Comparison of ENCODE assay signal across 13 cellular contexts in genomic region chr3:100159564-100160153, GRCh38. TPM values are rescaled to one million over a fixed set of nuclear protein-coding genes. Genes with fewer than 3 reads are reported as not detected.
DNase-seq lines count a peak whose midpoint lies in the region; ATAC-seq, FAIRE-seq and TF ChIP-seq lines count a peak whose summit lies in the region.
"Had no signal": no experiment of that assay in that cellular context is flagged by ENCODE, and none has a peak within 500 bp of the region (broad histone marks: within the 10 kb centered on the region; RNA-seq: fewer than 3 reads in every experiment).

No MANE protein-coding gene starts in this region.

- FAIRE-seq in small intestine (lab: Jason Lieb, UNC): no peak
- FAIRE-seq: RCC 7860 had no signal

- CTCF ChIA-PET in AG04450 (lab: Charles Lee): no interaction called here

- H3K27me3 ChIP-seq in AG04450 (ENCODE audit: control insufficient read depth, insufficient read depth, low read length) (no peaks in the 10 kb centered on the region), small intestine (ENCODE audit: control insufficient read depth in 2 of 2, insufficient read depth in 2 of 2, low read length in 2 of 2) (no peaks in the 10 kb centered on the region)

- H3K4me1 ChIP-seq in small intestine (ENCODE audit: control insufficient read depth in 2 of 2, insufficient read depth in 1 of 2, low read depth in 1 of 2, low read length in 1 of 2): no peaks in the 10 kb centered on the region

- H3K9me3 ChIP-seq in AG04450 (ENCODE audit: control insufficient read depth, insufficient read depth, low read length) (peaks cover 10% of the 10 kb centered on the region), small intestine (ENCODE audit: control insufficient read depth, low read depth) (no peaks in the 10 kb centered on the region)

- 56 to 85% (median 72%) methylated on average over 3 of the region's 3 CpGs for WGBS in small intestine, 3 donors

- TF ChIP-seq CTCF in AG04450 (IDR thresholded peaks at IDR 0.05; ENCODE audit: low read depth, low read length) (no peak), epithelial cell of esophagus (IDR thresholded peaks at IDR 0.05; ENCODE audit: insufficient read depth, low read depth, low read length, missing control alignments) (no peak), omental fat pad (IDR thresholded peaks at IDR 0.05) (no peak)

- POLR2A ChIA-PET in AG04450 (lab: Yijun Ruan, JAX): interaction anchor here (0.6 kb wide), 1 partner anchor 63 kb away, joined by 3 read pairs; no protein-coding TSS in a partner anchor

- H3K4me3 ChIP-seq in AG04450 (ENCODE audit: low read depth, low read length) (no peak overlapping the region), epithelial cell of esophagus (ENCODE audit: low read length) (no peak overlapping the region), small intestine (ENCODE audit: low read depth in 1 of 2, low read length in 2 of 2) (no peak overlapping the region)
- H3K4me3 ChIP-seq: lung had no signal

- peak overlapping the region; percentile 77 for H3K27ac ChIP-seq in AG04450 (ENCODE audit: low read depth, low read length)
- peak overlapping the region in 1 of 2 donors; percentile 19 for H3K27ac ChIP-seq in small intestine (ENCODE audit: low read depth in 1 of 2, low read length in 1 of 2)

- DNase-seq in AG04450 (ENCODE audit: low read depth, low spot score): peak; percentile 46
- peak; percentile 50 for DNase-seq in LHCN-M2 (ENCODE audit: low read depth)
- peak; percentile 20 for DNase-seq in epithelial cell of esophagus (ENCODE audit: low read depth)
- DNase-seq in omental fat pad (ENCODE audit: low spot score): no peak
- no peak for DNase-seq in NCI-H748 treated with DMSO at 0.1 percent for 48 hours (lab: John Stamatoyannopoulos, UW)
- no peak for DNase-seq in small intestine
- no peak for DNase-seq in germinal center (ENCODE audit: low spot score)
- no peak for DNase-seq in NCI-H69 (lab: John Stamatoyannopoulos, UW)
- DNase-seq: activated CD4-positive, CD25-positive, alpha-beta regulatory T cell treated with anti-CD3 and anti-CD28 coated beads, Interleukin-2, amount 50 U/mL, for 72 hours; activated naive CD4-positive, alpha-beta T cell treated with Interleukin-2 at 50 U/mL for 16 hours; CD4-positive, alpha-beta memory T cell had no signal

- peaks cover 0 to 2% of the 10 kb centered on the region in 2 donors for H3K36me3 ChIP-seq in small intestine (ENCODE audit: control insufficient read depth in 2 of 2, insufficient read depth in 2 of 2, low read length in 2 of 2)

- ATAC-seq in omental fat pad (ENCODE audit: low FRiP score): peak; percentile 64

RNA-seq across cellular contexts. Expression of gene FILIP1L, which starts 45.4 kb away (rescaled TPM):
- polyA plus RNA-seq in AG04450 (2011; rRNA removed) (75.5 and 90.7 TPM in 2 replicates), small intestine (10 to 100 TPM; 10.5 to 18.1 (median 17.6) TPM)
- 152 and 160 TPM in 2 replicates for polyA minus RNA-seq in AG04450 (2011; rRNA and poly(A)+ RNA removed)
- total RNA-seq in LHCN-M2 (2014; rRNA removed) (2.2 and 4.7 TPM in 2 replicates), omental fat pad (10 to 100 TPM; 31.3 to 64.0 (median 46.5) TPM)
- polyA plus RNA-seq in LHCN-M2 (2012): 3.1 TPM
- total RNA-seq: CD4-positive, alpha-beta memory T cell had no signal

Comparison
In these comparisons a context has a peak if more than half of its experiments do, and no peak if none do; other contexts are left out.
1. DNase-seq: peak in AG04450 (single experiment), LHCN-M2 (single experiment) and epithelial cell of esophagus (single experiment); none in omental fat pad (single experiment), NCI-H748 treated with DMSO at 0.1 percent for 48 hours (single experiment), small intestine (single experiment), germinal center (single experiment) and NCI-H69 (single experiment).